ENCODE assay signal across 27 cellular contexts in the genomic region with DNA sequence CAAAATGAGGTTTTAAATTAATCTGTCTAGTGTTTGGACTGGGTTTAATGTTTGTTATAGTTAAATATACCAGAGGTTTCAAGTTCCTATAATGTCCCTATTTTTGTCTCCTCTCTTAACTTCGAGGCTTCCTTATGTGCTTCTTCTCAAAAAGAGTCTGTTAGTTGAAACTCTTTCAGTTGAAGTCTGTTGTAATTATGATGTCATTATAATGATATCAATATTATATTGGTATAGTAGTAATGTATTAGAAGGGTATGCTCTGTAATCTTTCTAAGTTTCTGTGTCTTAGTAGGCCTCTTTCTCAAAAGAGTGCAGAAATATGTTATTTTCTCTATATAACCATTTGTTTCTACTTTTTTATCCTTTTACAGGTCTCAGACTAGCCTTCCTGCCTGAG.
"Had no signal": no experiment of that assay in that cellular context is flagged by ENCODE, and none has a peak within 500 bp of the region (broad histone marks: within the 10 kb centered on the region; RNA-seq: fewer than 3 reads in every experiment).

No MANE protein-coding gene starts in this region.

- H3K27ac ChIP-seq: stomach, suprapubic skin, testis, thoracic aorta, thyroid gland, tibial artery, tibial nerve, transverse colon, upper lobe of left lung, upper lobe of right lung, uterus, vagina had no signal

- H3K27me3 ChIP-seq: stomach, suprapubic skin, testis, thyroid gland, tibial artery, tibial nerve, transverse colon, upper lobe of left lung, upper lobe of right lung, uterus, vagina had no signal

- H3K9me3 ChIP-seq: stomach, suprapubic skin, testis, thoracic aorta, thyroid gland, tibial artery, tibial nerve, transverse colon, upper lobe of left lung, upper lobe of right lung, uterus, vagina had no signal

- FAIRE-seq: urothelium cell line had no signal

- H3K4me1 ChIP-seq: stomach, suprapubic skin, testis, thyroid gland, tibial artery, tibial nerve, transverse colon, upper lobe of left lung, upper lobe of right lung, uterus, vagina had no signal

- H3K36me3 ChIP-seq: stomach, suprapubic skin, thoracic aorta, thyroid gland, tibial artery, tibial nerve, transverse colon, upper lobe of left lung, upper lobe of right lung, uterus, vagina had no signal

- H3K4me3 ChIP-seq: stomach, suprapubic skin, testis, thoracic aorta, thyroid gland, tibial artery, tibial nerve, transverse colon, upper lobe of left lung, upper lobe of right lung, uterus, vagina had no signal

- DNase-seq: stimulated activated CD4-positive, alpha-beta T cell treated with anti-CD3 and anti-CD28 coated beads, Interleukin-2, amount 100 ng/mL, for 48 hours; stimulated activated CD4-positive, alpha-beta T cell treated with anti-CD3 and anti-CD28 coated beads, Interleukin-4, amount 100 ng/mL, for 1 hour; stimulated activated CD4-positive, alpha-beta T cell treated with anti-CD3 and anti-CD28 coated beads, Interleukin-4, amount 100 ng/mL, for 24 hours; stimulated activated CD4-positive, alpha-beta T cell treated with anti-CD3 and anti-CD28 coated beads, Interleukin-4, amount 100 ng/mL, for 4 hours; stimulated activated CD8-positive, alpha-beta memory T cell treated with anti-CD3 and anti-CD28 coated beads, Interleukin-4, amount 100 ng/mL, for 48 hours; stimulated activated naive B cell treated with anti-CD40 and anti-IgM and Interleukin-4, amounts not matched to agents 10 μg/mL and 1 μg/mL and 100 μg/mL, for 72 hours; stimulated activated naive CD4-positive, alpha-beta T cell; stimulated activated naive CD4-positive, alpha-beta T cell treated with Interleukin-2 at 50 U/mL for 16 hours; stimulated activated naive CD8-positive, alpha-beta T cell treated with anti-CD3 and anti-CD28 coated beads, Interleukin-15, amount 100 ng/mL, for 72 hours; stimulated activated naive CD8-positive, alpha-beta T cell treated with anti-CD3 and anti-CD28 coated beads, Interleukin-15, Interleukin-2, amounts not matched to agents 100 U/mL and 50 U/mL, for 24 hours; stomach; substantia nigra; testis; thyroid gland; tibial artery; transverse colon; trophoblast cell; upper lobe of left lung; upper lobe of right lung; uterus had no signal

- ATAC-seq: stimulated activated effector memory CD8-positive, alpha-beta T cell treated with anti-CD3 and anti-CD28 coated beads, Interleukin-12 subunit alpha, Interleukin-12 subunit beta, amount 100 ng/mL, for 72 hours; stimulated activated memory B cell treated with anti-CD40 and anti-IgM and Interleukin-4, amounts not matched to agents 10 μg/mL and 1 μg/mL and 100 μg/mL, for 72 hours; stimulated activated naive B cell treated with anti-CD40 and anti-IgM and Interleukin-4, amounts not matched to agents 10 μg/mL and 1 μg/mL and 100 μg/mL, for 72 hours; stimulated activated naive CD8-positive, alpha-beta T cell treated with anti-CD3 and anti-CD28 coated beads, Interleukin-15, amount 100 ng/mL, for 72 hours; stimulated activated naive CD8-positive, alpha-beta T cell treated with anti-CD3 and anti-CD28 coated beads, Interleukin-15, Interleukin-2, amounts not matched to agents 100 U/mL and 50 U/mL, for 24 hours; upper lobe of right lung had no signal
